8 cellular contexts compared by ENCODE assay signal in genomic region chr12:123363743-123364531, GRCh38. TPM values are rescaled to one million over a fixed set of nuclear protein-coding genes. Genes with fewer than 3 reads are reported as not detected.
DNase-seq lines count a peak whose midpoint lies in the region; ATAC-seq, FAIRE-seq and TF ChIP-seq lines count a peak whose summit lies in the region.

No MANE protein-coding gene starts in this region.

- no peak for TF ChIP-seq CTCF in GM12878 (IDR thresholded peaks at IDR 0.05 in 2 of 3, conservative IDR thresholded peaks at IDR 0.05 in 1 of 3; ENCODE audit: control insufficient read depth in 2 of 3, extremely low read depth in 1 of 3, insufficient read depth in 1 of 3, low read depth in 3 of 3, low read length in 3 of 3)

- no peak for FAIRE-seq in GM12878 (lab: Jason Lieb, UNC)

- H3K27me3 Mint-ChIP-seq in immature natural killer cell (ENCODE audit: low read depth in 3 of 3), result peaks cover 9 to 17% (median 17%) of the 10 kb centered on the region in 3 donors

- CTCF ChIA-PET in GM12878 (lab: Yijun Ruan, JAX), result interaction anchor here (0.9 to 2.5 kb wide), 6 partner anchors 19 to 93 kb away, joined by 3 to 9 read pairs (median 4); partner anchors contain the start of gene KMT5A

- ATAC-seq in HG03135 (IDR thresholded peaks at IDR 0.05; ENCODE audit: unreplicated experiment) (peak; percentile 17), SK-N-SH treated with all-trans-retinoic acid at 6 μM for 48 hours (peak; percentile 27), GM12878 (peak; percentile 12)

- SMC1A ChIA-PET in GM12878 (lab: Charles Lee; ENCODE audit: uncharacterized antibody, unreplicated experiment), result interaction anchor here (0.7 to 1.9 kb wide), 13 partner anchors 11 to 238 kb away, joined by 3 to 11 read pairs (median 3); partner anchors contain the start of genes DDX55, KMT5A and MPHOSPH9

- POLR2A ChIA-PET in GM12878 (lab: Charles Lee), result interaction anchor here (0.5 to 4.2 kb wide), 8 partner anchors 13 to 169 kb away, joined by 3 to 23 read pairs (median 6); partner anchors contain the start of genes KMT5A, MPHOSPH9 and MTRFR

- peak overlapping the region; percentile 93 for H3K27ac ChIP-seq in GM12878 (ENCODE audit: control insufficient read depth, insufficient read depth)

- H3K27ac Mint-ChIP-seq in immature natural killer cell, result peak overlapping the region; percentile 75 to 96 (median 92)

- no peaks in the 10 kb centered on the region for H4K20me1 ChIP-seq in GM12878 (ENCODE audit: control insufficient read depth, insufficient read depth)

- no peaks in the 10 kb centered on the region for H3K9me3 Mint-ChIP-seq in immature natural killer cell

- peak overlapping the region; percentile 90 to 97 (median 92) for H3K4me3 Mint-ChIP-seq in immature natural killer cell

- H3K9me3 ChIP-seq in GM12878 (replicated peaks; ENCODE audit: control insufficient read depth, insufficient read depth, low read length), result no peaks in the 10 kb centered on the region

- TF ChIP-seq RAD21 in GM12878 (IDR thresholded peaks at IDR 0.05; ENCODE audit: insufficient read depth, low read depth, low read length), result no peak

- H2AFZ ChIP-seq in GM12878 (ENCODE audit: control insufficient read depth, low read depth, low read length), result peak overlapping the region; percentile 56

- peaks cover 18 to 25% of the 10 kb centered on the region in 2 donors for H3K4me1 Mint-ChIP-seq in immature natural killer cell

- no TSS peak for BruUV-seq in GM12878 (replicated peaks; lab: Mats Ljungman, UMichigan)

- H3K36me3 Mint-ChIP-seq in immature natural killer cell, result no peaks in the 10 kb centered on the region

- H3K4me3 ChIP-seq in GM12878, result peak overlapping the region; percentile 88

- WGBS in GM12878 (ENCODE audit: insufficient coverage, insufficient replicate concordance, low lambda C conversion rate, missing lambda C conversion rate), result under 1% methylated on average over 54 of the region's 62 CpGs

- H3K4me2 ChIP-seq in GM12878 (ENCODE audit: control insufficient read depth, insufficient read depth), result peak overlapping the region; percentile 19

- in situ Hi-C loops in GM12878 (cut with MboI), result no loop called here

- TF ChIP-seq POLR2A in GM12878 (IDR thresholded peaks at IDR 0.05; ENCODE audit: low read depth, low read length), result no peak; the same call in 1 of the 2 replicates

- no peaks in the 10 kb centered on the region for H3K36me3 ChIP-seq in GM12878 (ENCODE audit: control insufficient read depth in 2 of 2, insufficient read depth in 2 of 2, low read length in 1 of 2)

- H3K4me1 ChIP-seq in GM12878 (ENCODE audit: control insufficient read depth, insufficient read depth, low read length), result peaks cover 4% of the 10 kb centered on the region

- RAD21 ChIA-PET in GM12878 (lab: Charles Lee; ENCODE audit: unreplicated experiment), result interaction anchor here (0.8 to 2.0 kb wide), 5 partner anchors 20 to 132 kb away, joined by 3 to 11 read pairs (median 4); partner anchors contain the start of gene KMT5A

- H3K27me3 ChIP-seq in GM12878 (replicated peaks in 1 of 2; ENCODE audit: control insufficient read depth in 2 of 2, insufficient read depth in 2 of 2, low read length in 1 of 2), result no peaks in the 10 kb centered on the region

- H3K9ac ChIP-seq in GM12878 (ENCODE audit: control insufficient read depth, insufficient read depth, low read length), result peak overlapping the region; percentile 95

- peak; percentile 66 for DNase-seq in SIG-M5 treated with dmso at 0.1 percent for 504 hours (lab: John Stamatoyannopoulos, UW; ENCODE audit: unreplicated experiment)
- DNase-seq in SIG-M5 (lab: John Stamatoyannopoulos, UW), result no peak
- no peak for DNase-seq in GM12878 (ENCODE audit: low read depth, low spot score)
- DNase-seq in immature natural killer cell, result peak in 2 of 3 donors; percentile 21 to 30
- DNase-seq in stimulated activated CD4-positive, alpha-beta T cell treated with anti-CD3 and anti-CD28 coated beads, Interleukin-12 subunit alpha, Interleukin-12 subunit beta, amount 100 ng/mL, for 48 hours (ENCODE audit: low read depth in 2 of 3, low spot score in 1 of 3), result peak in 2 of 3 donors; percentile 15 to 17
- DNase-seq in NCI-H1092 (lab: John Stamatoyannopoulos, UW), result no peak

- peaks cover 50% of the 10 kb centered on the region for H3K79me2 ChIP-seq in GM12878 (ENCODE audit: control insufficient read depth, insufficient read depth, low read length)

- intact Hi-C loops in GM12878 (cut with micrococcal nuclease; ENCODE audit: unreplicated experiment), result loop anchor here (2.0 kb wide), 2 partner anchors 63 to 131 kb away; partner anchors contain the start of genes MPHOSPH9 and MTRFR

- TF ChIP-seq EP300 in GM12878 (IDR thresholded peaks at IDR 0.05; ENCODE audit: borderline replicate concordance in 1 of 2, control insufficient read depth in 1 of 2, low read depth in 2 of 2, low read length in 2 of 2), result no peak

TF ChIP-seq in SK-N-SH treated with all-trans-retinoic acid at 6 μM for 48 hours, 23 proteins besides CTCF, POLR2A, EP300 and RAD21 (continues in another document):
- TF ChIP-seq RARB (CRISPR knock-in tag; IDR thresholded peaks at IDR 0.05) (no peak), ZFP3 (CRISPR knock-in tag; IDR thresholded peaks at IDR 0.05) (no peak), BACH2 (CRISPR knock-in tag; IDR thresholded peaks at IDR 0.05; ENCODE audit: borderline replicate concordance) (no peak), ESRRG (CRISPR knock-in tag; IDR thresholded peaks at IDR 0.05) (no peak), ZC3H10 (CRISPR knock-in tag; IDR thresholded peaks at IDR 0.05) (no peak)

TF ChIP-seq in GM12878, 131 proteins besides CTCF, POLR2A, EP300 and RAD21 (continues in another document):
- TF ChIP-seq STAT3 (IDR thresholded peaks at IDR 0.05; ENCODE audit: low read depth, low read length), result no peak
- no peak for TF ChIP-seq KLF5 (IDR thresholded peaks at IDR 0.05; ENCODE audit: partially characterized antibody)
- TF ChIP-seq NBN (IDR thresholded peaks at IDR 0.05), result 0 out of 2 replicates have a peak, but pooled peaks have one; percentile 34
- TF ChIP-seq DPF2 (IDR thresholded peaks at IDR 0.05), result peak; percentile 69
- TF ChIP-seq RELB (IDR thresholded peaks at IDR 0.05; ENCODE audit: low read depth), result 0 out of 2 replicates have a peak, but pooled peaks have one; percentile 8

RNA-seq across cellular contexts. Expression of gene SBNO1, which starts 0.7 kb away (rescaled TPM):
- total RNA-seq in GM12878 (2013; cell fraction: nucleolus; rRNA removed), result 49.6 and 49.7 TPM in 2 replicates
- total RNA-seq in GM12878 (2014; rRNA removed), result 15.8 and 17.6 TPM in 2 replicates
- 29.9 and 31.1 TPM in 2 replicates for total RNA-seq in GM12878 (2014; rRNA removed; fragmentation: Illumina TruSeq; extraction: Trizol)
- total RNA-seq in GM12878 (2021), result 38.2 and 39.7 TPM in 2 replicates
- 12.7 TPM for polyA plus RNA-seq in GM12878 (2011; ENCODE audit: low read depth)
- 19.8 and 29.3 TPM in 2 replicates for polyA plus RNA-seq in GM12878 (2011; rRNA removed)
- polyA plus RNA-seq in GM12878 (2011; cell fraction: cytosol; rRNA removed), result 6.1 and 8.0 TPM in 2 replicates
- polyA plus RNA-seq in GM12878 (2011; cell fraction: nucleus; rRNA removed), result 7.2 and 10.4 TPM in 2 replicates
- 18.2 and 19.1 TPM in 2 replicates for polyA plus RNA-seq in GM12878 (2012)
- 22.0 and 28.2 TPM in 2 replicates for polyA plus RNA-seq in GM12878 (2014; fragmentation: Illumina TruSeq; extraction: Trizol)
- polyA plus RNA-seq in GM12878 (2014; fragmentation: Nextera tagmentation; extraction: Ambion mirVana), result 10 to 100 TPM in 1 of 2 experiments, 1 to 10 TPM in 1; 7.5 to 10.9 TPM
- polyA plus RNA-seq in GM12878 (2014; rRNA removed), result 9.9 and 13.3 TPM in 2 replicates
- polyA plus RNA-seq in GM12878 (2016; fragmentation: Nextera tagmentation; extraction: Ambion mirVana), result 10 to 100 TPM; 33.1 to 37.8 TPM
- 25.0 and 35.0 TPM in 2 replicates for polyA minus RNA-seq in GM12878 (2011; rRNA and poly(A)+ RNA removed)
- polyA minus RNA-seq in GM12878 (2011; cell fraction: cytosol; rRNA and poly(A)+ RNA removed), result 10.6 and 13.3 TPM in 2 replicates
- polyA minus RNA-seq in GM12878 (2011; cell fraction: nucleus; rRNA and poly(A)+ RNA removed), result 5.0 and 8.4 TPM in 2 replicates
- polyA plus RNA-seq in immature natural killer cell, result 10 to 100 TPM; 20.0 to 34.3 (median 26.9) TPM

RNA-seq across cellular contexts. Expression of gene KMT5A, which starts 20.0 kb away (rescaled TPM):
- total RNA-seq in GM12878 (2013; cell fraction: nucleolus; rRNA removed), result 46.9 and 65.3 TPM in 2 replicates
- total RNA-seq in GM12878 (2014; rRNA removed) (33.7 and 41.3 TPM in 2 replicates), GM12878 (2014; rRNA removed; fragmentation: Illumina TruSeq; extraction: Trizol) (39.2 and 39.4 TPM in 2 replicates), GM12878 (2021) (39.2 and 47.1 TPM in 2 replicates)
- polyA plus RNA-seq in GM12878 (2011; ENCODE audit: low read depth), result 12.8 TPM
- polyA plus RNA-seq in GM12878 (2011; rRNA removed) (30.0 and 31.8 TPM in 2 replicates), GM12878 (2014; fragmentation: Illumina TruSeq; extraction: Trizol) (45.4 and 54.2 TPM in 2 replicates), GM12878 (2014; fragmentation: Nextera tagmentation; extraction: Ambion mirVana) (1 to 10 TPM; 3.2 to 6.8 TPM), GM12878 (2014; rRNA removed) (34.7 and 41.0 TPM in 2 replicates), GM12878 (2016; fragmentation: Nextera tagmentation; extraction: Ambion mirVana) (10 to 100 TPM; 17.3 to 18.3 TPM), immature natural killer cell (1 to 10 TPM in 2 of 3 donors, under 1 TPM in 1; 0.16 to 6.1 (median 3.2) TPM)
- polyA plus RNA-seq in GM12878 (2011; cell fraction: cytosol; rRNA removed), result 26.0 and 27.7 TPM in 2 replicates
- polyA plus RNA-seq in GM12878 (2011; cell fraction: nucleus; rRNA removed), result 69.3 and 82.9 TPM in 2 replicates
- polyA plus RNA-seq in GM12878 (2012), result 25.0 and 25.3 TPM in 2 replicates
- polyA minus RNA-seq in GM12878 (2011; rRNA and poly(A)+ RNA removed), result 22.1 and 23.6 TPM in 2 replicates
- 8.7 and 13.2 TPM in 2 replicates for polyA minus RNA-seq in GM12878 (2011; cell fraction: cytosol; rRNA and poly(A)+ RNA removed)
- polyA minus RNA-seq in GM12878 (2011; cell fraction: nucleus; rRNA and poly(A)+ RNA removed), result 20.3 and 27.7 TPM in 2 replicates

Comparison
In these comparisons a context has a peak if more than half of its experiments do, and no peak if none do; other contexts are left out.
1. DNase-seq: peak in SIG-M5 treated with dmso at 0.1 percent for 504 hours (single experiment), immature natural killer cell (2 of 3) and stimulated activated CD4-positive, alpha-beta T cell treated with anti-CD3 and anti-CD28 coated beads, Interleukin-12 subunit alpha, Interleukin-12 subunit beta, amount 100 ng/mL, for 48 hours (2 of 3); none in SIG-M5 (single experiment), GM12878 (single experiment) and NCI-H1092 (single experiment).
2. Peak in every context shown above with its lines, with median percentiles within 50 percentile points of each other: ATAC-seq.